Comparison of ENCODE assay signal across 20 cellular contexts in genomic region chrX:72475952-72476668, GRCh38.
"Had no signal": no experiment of that assay in that cellular context is flagged by ENCODE, and none has a peak within 500 bp of the region (broad histone marks: within the 10 kb centered on the region; RNA-seq: fewer than 3 reads in every experiment).

No MANE protein-coding gene starts in this region.

- ATAC-seq: lower lobe of right lung; pancreas; stimulated activated naive B cell treated with anti-CD40 and anti-IgM and Interleukin-4, amounts not matched to agents 10 μg/mL and 1 μg/mL and 100 μg/mL, for 72 hours; T-cell had no signal

- FAIRE-seq: pancreas, urothelium cell line had no signal

- H3K27ac ChIP-seq: dorsolateral prefrontal cortex, lower lobe of right lung, neural progenitor cell, pancreas, thyroid gland had no signal

- H3K4me1 Mint-ChIP-seq: activated naive CD8-positive, alpha-beta T cell treated with anti-CD3 and anti-CD28 coated beads for 36 hours; neural progenitor cell; stimulated activated naive B cell treated with anti-CD40 and anti-IgM and Interleukin-4, amounts not matched to agents 10 μg/mL and 1 μg/mL and 100 μg/mL, for 72 hours; T-cell had no signal

- DNase-seq: activated CD4-positive, alpha-beta T cell treated with anti-CD3 and anti-CD28 coated beads, Interleukin-2, amount 50 U/mL, for 1 hour; activated CD8-positive, alpha-beta memory T cell treated with anti-CD3 and anti-CD28 coated beads for 24 hours; activated naive CD8-positive, alpha-beta T cell treated with anti-CD3 and anti-CD28 coated beads for 36 hours; amygdala; dorsolateral prefrontal cortex; erythroblast; foreskin fibroblast; lower lobe of right lung; midbrain; pancreas; stimulated activated CD4-positive, alpha-beta T cell treated with anti-CD3 and anti-CD28 coated beads, Interleukin-15, amount 100 ng/mL, for 24 hours; stimulated activated CD4-positive, alpha-beta T cell treated with anti-CD3 and anti-CD28 coated beads, Interleukin-4, amount 100 ng/mL, for 1 hour; stimulated activated naive B cell treated with anti-CD40 and anti-IgM and Interleukin-4, amounts not matched to agents 10 μg/mL and 1 μg/mL and 100 μg/mL, for 72 hours; T-cell; T-helper 9 cell had no signal

- H3K36me3 ChIP-seq: lower lobe of right lung, pancreas, thyroid gland had no signal

- H3K4me2 ChIP-seq: neural progenitor cell had no signal

- H3K9me3 ChIP-seq: lower lobe of right lung, pancreas, thyroid gland had no signal

- H3K27me3 ChIP-seq: neural progenitor cell, thyroid gland had no signal

- H3K4me3 Mint-ChIP-seq: activated naive CD8-positive, alpha-beta T cell treated with anti-CD3 and anti-CD28 coated beads for 36 hours; activated T-helper 1 cell treated with anti-CD3 and anti-CD28 coated beads, Interleukin-12 subunit alpha, Interleukin-12 subunit beta, Interleukin-2, Interleukin-4 antibody, amounts not matched to agents 30 ng/mL and 10 ng/mL and 1 ng/mL, durations not matched to agents 14 hours and 24 hours and 36 hours; endodermal cell; neural progenitor cell; stimulated activated naive B cell treated with anti-CD40 and anti-IgM and Interleukin-4, amounts not matched to agents 10 μg/mL and 1 μg/mL and 100 μg/mL, for 72 hours; T-cell had no signal

- H3K4me3 ChIP-seq: dorsolateral prefrontal cortex, lower lobe of right lung, neural progenitor cell, pancreas, thyroid gland had no signal

- H3K27me3 Mint-ChIP-seq: activated naive CD8-positive, alpha-beta T cell treated with anti-CD3 and anti-CD28 coated beads for 36 hours; stimulated activated naive B cell treated with anti-CD40 and anti-IgM and Interleukin-4, amounts not matched to agents 10 μg/mL and 1 μg/mL and 100 μg/mL, for 72 hours had no signal

- H3K4me1 ChIP-seq: lower lobe of right lung, neural progenitor cell, pancreas, thyroid gland had no signal

- H2AFZ ChIP-seq: neural progenitor cell had no signal

- H3K9me3 Mint-ChIP-seq: activated naive CD8-positive, alpha-beta T cell treated with anti-CD3 and anti-CD28 coated beads for 36 hours; activated T-helper 1 cell treated with anti-CD3 and anti-CD28 coated beads, Interleukin-12 subunit alpha, Interleukin-12 subunit beta, Interleukin-2, Interleukin-4 antibody, amounts not matched to agents 30 ng/mL and 10 ng/mL and 1 ng/mL, durations not matched to agents 14 hours and 24 hours and 36 hours; T-cell had no signal

- H3K27ac Mint-ChIP-seq: activated naive CD8-positive, alpha-beta T cell treated with anti-CD3 and anti-CD28 coated beads for 36 hours; activated T-helper 1 cell treated with anti-CD3 and anti-CD28 coated beads, Interleukin-12 subunit alpha, Interleukin-12 subunit beta, Interleukin-2, Interleukin-4 antibody, amounts not matched to agents 30 ng/mL and 10 ng/mL and 1 ng/mL, durations not matched to agents 14 hours and 24 hours and 36 hours; endodermal cell; neural progenitor cell; stimulated activated naive B cell treated with anti-CD40 and anti-IgM and Interleukin-4, amounts not matched to agents 10 μg/mL and 1 μg/mL and 100 μg/mL, for 72 hours; T-cell had no signal

- H3K9ac ChIP-seq: neural progenitor cell had no signal
